In genomic region chr10:103921750-103922195, GRCh38 we compare ENCODE assay signal across 9 cellular contexts. TPM values are rescaled to one million over a fixed set of nuclear protein-coding genes. Genes with fewer than 3 reads are reported as not detected.
DNase-seq lines count a peak whose midpoint lies in the region; TF ChIP-seq lines count a peak whose summit lies in the region.
"Had no signal": no experiment of that assay in that cellular context is flagged by ENCODE, and none has a peak within 500 bp of the region (broad histone marks: within the 10 kb centered on the region; RNA-seq: fewer than 3 reads in every experiment).

No MANE protein-coding gene starts in this region.

- no peaks in the 10 kb centered on the region for H3K9me3 Mint-ChIP-seq in MCF 10A (ENCODE audit: unreplicated experiment)
- H3K9me3 Mint-ChIP-seq in glutamatergic neuron (ENCODE audit: unreplicated experiment) = peaks cover 3% of the 10 kb centered on the region

- no peaks in the 10 kb centered on the region for H3K27me3 ChIP-seq in mammary epithelial cell (ENCODE audit: insufficient read depth, low read length)
- no peaks in the 10 kb centered on the region for H3K27me3 ChIP-seq in fibroblast of lung (ENCODE audit: control insufficient read depth, insufficient read depth, low read length)
- no peaks in the 10 kb centered on the region for H3K27me3 ChIP-seq in transverse colon

- H3K36me3 Mint-ChIP-seq in MCF 10A (ENCODE audit: insufficient read depth, unreplicated experiment) (peaks cover 5% of the 10 kb centered on the region), glutamatergic neuron (ENCODE audit: unreplicated experiment) (no peaks in the 10 kb centered on the region)

- peak; percentile 17 for DNase-seq in mammary epithelial cell
- no peak for DNase-seq in MCF 10A (ENCODE audit: unreplicated experiment)
- DNase-seq in SK-MEL-5 (ENCODE audit: low read depth, low spot score) = peak; percentile 87
- peak; percentile 18 to 43 for DNase-seq in fibroblast of lung (ENCODE audit: low read depth in 2 of 2)
- DNase-seq in transverse colon = peak; percentile 40
- DNase-seq in stimulated activated naive CD4-positive, alpha-beta T cell treated with Interleukin-2 at 50 U/mL for 16 hours (lab: John Stamatoyannopoulos, UW) = no peak
- DNase-seq in glutamatergic neuron = no peak
- DNase-seq in SKM-1 treated with dmso at 0.1 percent for 144 hours (lab: John Stamatoyannopoulos, UW; ENCODE audit: unreplicated experiment) = no peak
- DNase-seq: NCI-H187 treated with DMSO at 0.1 percent for 48 hours had no signal

- H3K4me1 Mint-ChIP-seq in MCF 10A (ENCODE audit: insufficient read depth, unreplicated experiment) (no peaks in the 10 kb centered on the region), glutamatergic neuron (ENCODE audit: low read depth, unreplicated experiment) (peaks cover 19% of the 10 kb centered on the region)

- H3K4me2 ChIP-seq in mammary epithelial cell (ENCODE audit: insufficient read depth, low read depth, low read length) = no peak overlapping the region
- no peak overlapping the region for H3K4me2 ChIP-seq in fibroblast of lung (ENCODE audit: extremely low read depth, insufficient read depth, low read length)

- POLR2A ChIA-PET in MCF 10A (lab: Yijun Ruan, JAX) = interaction anchor here (1.4 to 6.5 kb wide), 3 partner anchors 21 to 47 kb away, joined by 6 to 158 read pairs (median 12); partner anchors contain the start of gene SLK

- BruUV-seq in mammary epithelial cell (replicated peaks; lab: Mats Ljungman, UMichigan) = no TSS peak
- no TSS peak for BruUV-seq in MCF 10A (replicated peaks; lab: Mats Ljungman, UMichigan)

- H3K4me1 ChIP-seq in mammary epithelial cell (ENCODE audit: insufficient read depth, low read length) (peaks cover 26% of the 10 kb centered on the region), fibroblast of lung (ENCODE audit: control insufficient read depth, extremely low read depth, insufficient read depth, low read length) (peaks cover 8% of the 10 kb centered on the region), transverse colon (peaks cover 7 to 51% (median 27%) of the 10 kb centered on the region in 4 donors)

- H3K4me3 Mint-ChIP-seq in MCF 10A (ENCODE audit: unreplicated experiment) (no peak overlapping the region), glutamatergic neuron (ENCODE audit: unreplicated experiment) (no peak overlapping the region)

- dilution Hi-C loops in mammary epithelial cell (cut with HindIII; ENCODE audit: low sequenced_read_pairs) = no loop called here

- H3K27me3 Mint-ChIP-seq in MCF 10A (ENCODE audit: insufficient read depth, unreplicated experiment) (no peaks in the 10 kb centered on the region), glutamatergic neuron (ENCODE audit: unreplicated experiment) (peaks cover under 1% of the 10 kb centered on the region)

- no peak for TF ChIP-seq EP300 in transverse colon (IDR thresholded peaks at IDR 0.05; ENCODE audit: low read depth)

- H3K27ac Mint-ChIP-seq in MCF 10A (ENCODE audit: low read depth, unreplicated experiment) (no peak overlapping the region), glutamatergic neuron (ENCODE audit: unreplicated experiment) (no peak overlapping the region)

- TF ChIP-seq CTCF in mammary epithelial cell (conservative IDR thresholded peaks at IDR 0.05 in 1 of 2, IDR thresholded peaks at IDR 0.05 in 1 of 2; ENCODE audit: extremely low read depth in 1 of 2, insufficient read depth in 1 of 2, low read depth in 1 of 2, low read length in 2 of 2) (peak in 1 of 2 donors; percentile 33), MCF 10A (IDR thresholded peaks at IDR 0.05; ENCODE audit: unreplicated experiment) (no peak), fibroblast of lung (conservative IDR thresholded peaks at IDR 0.05 in 1 of 2, IDR thresholded peaks at IDR 0.05 in 1 of 2; ENCODE audit: low read depth in 1 of 2, low read length in 2 of 2) (peak; percentile 6 to 10), transverse colon (IDR thresholded peaks at IDR 0.05) (peak in 2 of 5 experiments; percentile 10 to 28), glutamatergic neuron (IDR thresholded peaks at IDR 0.05; ENCODE audit: partially characterized antibody, unreplicated experiment) (no peak)

- no peaks in the 10 kb centered on the region for H4K20me1 ChIP-seq in mammary epithelial cell (ENCODE audit: insufficient read depth, low read length)
- no peaks in the 10 kb centered on the region for H4K20me1 ChIP-seq in fibroblast of lung (ENCODE audit: control insufficient read depth, extremely low read depth, insufficient read depth, low read length)

- H3K9ac ChIP-seq in mammary epithelial cell (ENCODE audit: insufficient read depth, low read length) (no peak overlapping the region), fibroblast of lung (ENCODE audit: insufficient read depth, low read length) (no peak overlapping the region)

- H2AFZ ChIP-seq in mammary epithelial cell (ENCODE audit: low read depth, low read length) = peak overlapping the region; percentile 59
- peak overlapping the region; percentile 59 for H2AFZ ChIP-seq in fibroblast of lung (ENCODE audit: low read length)

- CTCF ChIA-PET in mammary epithelial cell (lab: Charles Lee; ENCODE audit: low non-redundant PET) = interaction anchor here (0.6 to 0.7 kb wide), 2 partner anchors 34 to 86 kb away, joined by 4 read pairs; no protein-coding TSS in a partner anchor
- CTCF ChIA-PET in MCF 10A (lab: Yijun Ruan, JAX) = interaction anchor here (1.1 kb wide), 2 partner anchors 34 to 36 kb away, joined by 3 to 5 read pairs; no protein-coding TSS in a partner anchor

- TF ChIP-seq POLR2A in transverse colon (IDR thresholded peaks at IDR 0.05) = peak; percentile 13

- H3K27ac ChIP-seq in mammary epithelial cell (ENCODE audit: insufficient read depth, low read depth, low read length) (no peak overlapping the region), fibroblast of lung (ENCODE audit: insufficient read depth, low read length) (no peak overlapping the region), transverse colon (peak overlapping the region in 2 of 4 donors; percentile 34 to 36)

- H3K36me3 ChIP-seq in mammary epithelial cell (ENCODE audit: insufficient read depth, low read length) (no peaks in the 10 kb centered on the region), fibroblast of lung (ENCODE audit: control insufficient read depth, insufficient read depth, low read length) (no peaks in the 10 kb centered on the region), transverse colon (no peaks in the 10 kb centered on the region)

- in situ Hi-C loops in mammary epithelial cell (cut with MboI; ENCODE audit: low sequenced_read_pairs in 2 of 2) = no loop called here
- in situ Hi-C loops in SK-MEL-5 (cut with HindIII; ENCODE audit: low pct_unique_long_range_greater_than_20kb, low sequenced_read_pairs) = no loop called here
- in situ Hi-C loops in transverse colon (cut with MboI; ENCODE audit: low pct_ligation_motif_present in 1 of 4, low pct_unique_long_range_greater_than_20kb in 1 of 4, low sequenced_read_pairs in 3 of 4) = no loop called here

- intact Hi-C loops in mammary epithelial cell (cut with micrococcal nuclease) = no loop called here
- intact Hi-C loops in MCF 10A (cut with micrococcal nuclease) = no loop called here
- intact Hi-C loops in transverse colon (cut with DNase I; ENCODE audit: low total_unique reads) = no loop called here

- 54% methylated on average over 7 of the region's 7 CpGs for WGBS in mammary epithelial cell (ENCODE audit: low coverage, missing lambda C conversion rate)
- WGBS in transverse colon (ENCODE audit: low coverage in 1 of 2), 2 donors = 33 to 37% methylated on average over 7 of the region's 7 CpGs

- peaks cover 7% of the 10 kb centered on the region for H3K79me2 ChIP-seq in mammary epithelial cell (ENCODE audit: insufficient read depth, low read length)
- peaks cover 6% of the 10 kb centered on the region for H3K79me2 ChIP-seq in fibroblast of lung (ENCODE audit: control insufficient read depth, insufficient read depth, low read length)

- H3K9me3 ChIP-seq in mammary epithelial cell (replicated peaks; ENCODE audit: insufficient read depth, low read length) (no peaks in the 10 kb centered on the region), fibroblast of lung (ENCODE audit: control insufficient read depth, insufficient read depth, low read depth, low read length) (no peaks in the 10 kb centered on the region), transverse colon (no peaks in the 10 kb centered on the region)

- H3K4me3 ChIP-seq in mammary epithelial cell (replicated peaks in 1 of 3; ENCODE audit: insufficient read depth in 1 of 3, low read depth in 2 of 3, low read length in 3 of 3) (no peak overlapping the region), fibroblast of lung (replicated peaks in 1 of 4; ENCODE audit: control extremely low read depth in 1 of 4, insufficient read depth in 1 of 4, low read depth in 3 of 4, low read length in 4 of 4) (no peak overlapping the region), transverse colon (no peak overlapping the region)

RNA-seq across cellular contexts. Expression of gene STN1, which starts 3.8 kb away (rescaled TPM):
- 10 to 100 TPM; 42.6 to 65.0 TPM for total RNA-seq in mammary epithelial cell
- 50.1 TPM for polyA plus RNA-seq in mammary epithelial cell
- polyA minus RNA-seq in mammary epithelial cell = 25.7 TPM
- 31.8 and 46.7 TPM in 2 replicates for total RNA-seq in MCF 10A (2022)
- 20.4 and 23.6 TPM in 2 replicates for total RNA-seq in SK-MEL-5 (2014; rRNA removed; shearing (Covaris generic))
- polyA plus RNA-seq in SK-MEL-5 (2015; cell fraction: cytosol; rRNA removed) = 13.5 and 13.8 TPM in 2 replicates
- 6.7 and 8.0 TPM in 2 replicates for polyA plus RNA-seq in SK-MEL-5 (2015; cell fraction: nucleus; rRNA removed)
- total RNA-seq in fibroblast of lung = 27.0 and 36.5 TPM in 2 replicates
- 21.7 and 22.1 TPM in 2 replicates for polyA plus RNA-seq in fibroblast of lung
- 15.6 and 16.8 TPM in 2 replicates for polyA plus RNA-seq in fibroblast of lung (2012)
- polyA minus RNA-seq in fibroblast of lung (ENCODE audit: low replicate concordance) = 13.7 and 17.2 TPM in 2 replicates
- total RNA-seq in transverse colon = 10 to 100 TPM; 20.8 to 31.8 (median 26.4) TPM
- 57.1 TPM for total RNA-seq in glutamatergic neuron (ENCODE audit: unreplicated experiment)

RNA-seq across cellular contexts. Expression of gene SLK, which starts 45.2 kb away (rescaled TPM):
- 10 to 100 TPM; 79.5 to 85.0 TPM for total RNA-seq in mammary epithelial cell
- polyA plus RNA-seq in mammary epithelial cell = 16.3 TPM
- polyA minus RNA-seq in mammary epithelial cell = 37.4 TPM
- total RNA-seq in MCF 10A (2022) = 57.3 and 71.9 TPM in 2 replicates
- 29.0 and 31.6 TPM in 2 replicates for total RNA-seq in SK-MEL-5 (2014; rRNA removed; shearing (Covaris generic))
- 8.7 and 11.9 TPM in 2 replicates for polyA plus RNA-seq in SK-MEL-5 (2015; cell fraction: cytosol; rRNA removed)
- 7.9 and 11.4 TPM in 2 replicates for polyA plus RNA-seq in SK-MEL-5 (2015; cell fraction: nucleus; rRNA removed)
- 58.0 and 63.1 TPM in 2 replicates for total RNA-seq in fibroblast of lung
- polyA plus RNA-seq in fibroblast of lung = 18.2 and 18.4 TPM in 2 replicates
- polyA plus RNA-seq in fibroblast of lung (2012) = 20.8 and 21.3 TPM in 2 replicates
- polyA minus RNA-seq in fibroblast of lung (ENCODE audit: low replicate concordance) = 1.6 and 1.7 TPM in 2 replicates
- total RNA-seq in transverse colon = 10 to 100 TPM; 33.2 to 76.4 (median 55.7) TPM
- 122 TPM for total RNA-seq in glutamatergic neuron (ENCODE audit: unreplicated experiment)

Comparison
In these comparisons a context has a peak if more than half of its experiments do, and no peak if none do; other contexts are left out.
1. DNase-seq: peak in mammary epithelial cell (single experiment), SK-MEL-5 (single experiment), fibroblast of lung (2 of 2) and transverse colon (single experiment); none in MCF 10A (single experiment), stimulated activated naive CD4-positive, alpha-beta T cell treated with Interleukin-2 at 50 U/mL for 16 hours (single experiment), glutamatergic neuron (single experiment) and SKM-1 treated with dmso at 0.1 percent for 144 hours (single experiment).
2. CTCF ChIP-seq: peak in fibroblast of lung (2 of 2); none in MCF 10A (single experiment) and glutamatergic neuron (single experiment).